1 cellular context compared by ENCODE assay signal in genomic region chr5:132463808-132464154, GRCh38.
TF ChIP-seq lines count a peak whose summit lies in the region.

No MANE protein-coding gene starts in this region.

TF ChIP-seq in endothelial cell of umbilical vein, 7 proteins besides CTCF, POLR2A, EP300 and RAD21:
- no peak for TF ChIP-seq FOS (IDR thresholded peaks at IDR 0.05; ENCODE audit: borderline replicate concordance, insufficient read depth, low read length)
